ENCODE assay signal across 13 cellular contexts in the genomic region with DNA sequence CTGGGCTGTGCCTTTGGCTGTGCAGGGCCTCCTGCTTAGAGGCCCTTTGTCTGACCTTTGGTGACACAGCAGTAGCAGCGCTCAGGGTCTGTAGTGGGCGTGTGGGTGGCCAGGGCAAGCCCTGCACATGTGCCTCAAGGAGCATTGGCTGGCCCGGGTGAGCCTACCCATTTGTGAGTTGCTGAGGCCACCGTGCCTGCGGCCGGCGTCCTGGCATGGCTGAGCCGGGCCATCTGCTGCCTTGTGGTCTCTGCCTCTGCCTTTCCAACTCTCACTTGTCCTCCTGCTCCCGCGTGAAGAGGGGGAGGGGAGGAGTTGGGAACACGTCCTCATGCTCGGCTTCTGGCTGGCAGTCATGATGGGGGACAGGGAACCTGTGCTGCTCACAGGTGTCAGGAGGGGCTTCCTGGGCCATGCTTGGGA. TPM values are rescaled to one million over a fixed set of nuclear protein-coding genes. Genes with fewer than 3 reads are reported as not detected.
DNase-seq lines count a peak whose midpoint lies in the region; ATAC-seq and TF ChIP-seq lines count a peak whose summit lies in the region.
"Had no signal": no experiment of that assay in that cellular context is flagged by ENCODE, and none has a peak within 500 bp of the region (broad histone marks: within the 10 kb centered on the region; RNA-seq: fewer than 3 reads in every experiment).

No MANE protein-coding gene starts in this region.

- H3K9me3 ChIP-seq in thymus (ENCODE audit: control insufficient read depth) = no peaks in the 10 kb centered on the region

- H3K36me3 ChIP-seq in thymus (ENCODE audit: control insufficient read depth, insufficient read depth) = peaks cover 27% of the 10 kb centered on the region

- no peak for TF ChIP-seq CTCF in glutamatergic neuron (IDR thresholded peaks at IDR 0.05; ENCODE audit: partially characterized antibody, unreplicated experiment)

- DNase-seq in activated naive CD4-positive, alpha-beta T cell treated with anti-CD3 and anti-CD28 coated beads, Interleukin-2, amount 50 U/mL, for 16 hours = no peak
- DNase-seq in T-cell (no peak), glutamatergic neuron (peak; percentile 86), NCI-H1436 (lab: John Stamatoyannopoulos, UW) (no peak), NCI-H2196 (lab: John Stamatoyannopoulos, UW; ENCODE audit: unreplicated experiment) (no peak)
- DNase-seq: activated CD4-positive, CD25-positive, alpha-beta regulatory T cell; EL; NCI-H526 treated with DMSO at 0.1 percent for 48 hours; SHP77 treated with DMSO at 0.1 percent for 48 hours had no signal

- H3K27me3 Mint-ChIP-seq in activated naive CD4-positive, alpha-beta T cell treated with anti-CD3 and anti-CD28 coated beads, Interleukin-2, amount 50 U/mL, for 24 hours = no peaks in the 10 kb centered on the region
- H3K27me3 Mint-ChIP-seq in T-cell (no peaks in the 10 kb centered on the region), glutamatergic neuron (ENCODE audit: unreplicated experiment) (peaks cover 14% of the 10 kb centered on the region)

- H3K4me1 ChIP-seq in thymus (ENCODE audit: control insufficient read depth, insufficient read depth, low read length) = peaks cover 39% of the 10 kb centered on the region

- 77% methylated on average over 12 of the region's 12 CpGs for WGBS in thymus

- no peaks in the 10 kb centered on the region for H3K27me3 ChIP-seq in thymus (ENCODE audit: control insufficient read depth, insufficient read depth)

- no peak overlapping the region for H3K4me3 ChIP-seq in thymus (ENCODE audit: low read length)

- H3K4me1 Mint-ChIP-seq in activated naive CD4-positive, alpha-beta T cell treated with anti-CD3 and anti-CD28 coated beads, Interleukin-2, amount 50 U/mL, for 24 hours = peaks cover 75% of the 10 kb centered on the region
- H3K4me1 Mint-ChIP-seq in T-cell (peaks cover 71 to 80% (median 75%) of the 10 kb centered on the region in 3 donors), glutamatergic neuron (ENCODE audit: low read depth, unreplicated experiment) (peaks cover 26% of the 10 kb centered on the region)

- ATAC-seq in T-cell (replicated peaks in 1 of 4) = no peak
- no peak for ATAC-seq in GM21723 (IDR thresholded peaks at IDR 0.05; ENCODE audit: unreplicated experiment)

- CTCF ChIA-PET in T-cell (lab: Charles Lee) = no interaction called here

- H3K36me3 Mint-ChIP-seq in activated naive CD4-positive, alpha-beta T cell treated with anti-CD3 and anti-CD28 coated beads, Interleukin-2, amount 50 U/mL, for 24 hours = peaks cover 19% of the 10 kb centered on the region
- H3K36me3 Mint-ChIP-seq in T-cell = peaks cover 26% of the 10 kb centered on the region
- H3K36me3 Mint-ChIP-seq in glutamatergic neuron (ENCODE audit: unreplicated experiment) = peaks cover 5% of the 10 kb centered on the region

- H3K4me3 Mint-ChIP-seq in activated naive CD4-positive, alpha-beta T cell treated with anti-CD3 and anti-CD28 coated beads, Interleukin-2, amount 50 U/mL, for 24 hours = peak overlapping the region; percentile 21
- H3K4me3 Mint-ChIP-seq in T-cell (peak overlapping the region in 2 of 3 donors; percentile 82 to 84), glutamatergic neuron (ENCODE audit: unreplicated experiment) (peak overlapping the region; percentile 78)

- POLR2A ChIA-PET in T-cell (lab: Charles Lee) = no interaction called here

- H3K27ac ChIP-seq in thymus (ENCODE audit: low read depth) = peak overlapping the region; percentile 62

- H3K9me3 Mint-ChIP-seq in activated naive CD4-positive, alpha-beta T cell treated with anti-CD3 and anti-CD28 coated beads, Interleukin-2, amount 50 U/mL, for 24 hours = no peaks in the 10 kb centered on the region
- H3K9me3 Mint-ChIP-seq in T-cell (no peaks in the 10 kb centered on the region), glutamatergic neuron (ENCODE audit: unreplicated experiment) (peaks cover 23% of the 10 kb centered on the region)
- H3K9me3 Mint-ChIP-seq: nephron had no signal

- H3K27ac Mint-ChIP-seq in activated naive CD4-positive, alpha-beta T cell treated with anti-CD3 and anti-CD28 coated beads, Interleukin-2, amount 50 U/mL, for 24 hours = peak overlapping the region; percentile 91
- peak overlapping the region; percentile 100 for H3K27ac Mint-ChIP-seq in T-cell
- H3K27ac Mint-ChIP-seq in glutamatergic neuron (ENCODE audit: unreplicated experiment) = peak overlapping the region; percentile 97

RNA-seq across cellular contexts. Expression of gene ORAI2, which starts 9.2 kb away (rescaled TPM):
- total RNA-seq in T-cell = 10 to 100 TPM; 23.0 to 47.5 (median 37.8) TPM
- 31.8 TPM for total RNA-seq in glutamatergic neuron (ENCODE audit: unreplicated experiment)
- 11.6 TPM for polyA plus RNA-seq in thymus

RNA-seq across cellular contexts. Expression of gene PRKRIP1, which starts 28.0 kb away (rescaled TPM):
- total RNA-seq in T-cell = 10 to 100 TPM; 37.1 to 56.2 (median 48.3) TPM
- 31.0 TPM for total RNA-seq in glutamatergic neuron (ENCODE audit: unreplicated experiment)
- 54.4 TPM for polyA plus RNA-seq in thymus

RNA-seq across cellular contexts. Expression of gene ALKBH4, which starts 40.5 kb away (rescaled TPM):
- total RNA-seq in T-cell = 10 to 100 TPM in 3 of 5 donors, 1 to 10 TPM in 2; 5.6 to 13.5 (median 12.2) TPM
- 9.8 TPM for total RNA-seq in glutamatergic neuron (ENCODE audit: unreplicated experiment)
- polyA plus RNA-seq in thymus = 11.4 TPM

RNA-seq across cellular contexts. Expression of gene LRWD1, which starts 40.6 kb away (rescaled TPM):
- total RNA-seq in T-cell (10 to 100 TPM; 14.0 to 29.0 (median 23.9) TPM), glutamatergic neuron (ENCODE audit: unreplicated experiment) (37.0 TPM)
- polyA plus RNA-seq in thymus = 19.9 TPM

RNA-seq across cellular contexts. Expression of gene POLR2J, which starts 54.6 kb away (rescaled TPM):
- total RNA-seq in T-cell (10 to 100 TPM; 35.2 to 53.7 (median 42.3) TPM), glutamatergic neuron (ENCODE audit: unreplicated experiment) (28.4 TPM)
- 67.1 TPM for polyA plus RNA-seq in thymus

Comparison
In these comparisons a context has a peak if more than half of its experiments do, and no peak if none do; other contexts are left out.
1. H3K4me3 Mint-ChIP-seq: peak in every context shown above with its lines; median percentile 83 in T-cell; 78 in glutamatergic neuron; 21 in activated naive CD4-positive, alpha-beta T cell treated with anti-CD3 and anti-CD28 coated beads, Interleukin-2, amount 50 U/mL, for 24 hours.